ENCODE assay signal across 1 cellular context in genomic region chr17:28750178-28751047, GRCh38.
TF ChIP-seq lines count a peak whose summit lies in the region.

No MANE protein-coding gene starts in this region.

TF ChIP-seq in SK-N-SH, 30 proteins besides CTCF, POLR2A, EP300 and RAD21 (continued from another document):
- peak; percentile 72; the same call in 1 of the 2 replicates for TF ChIP-seq SIN3A (IDR thresholded peaks at IDR 0.05; ENCODE audit: borderline replicate concordance, low read depth, low read length)
- TF ChIP-seq CHD2 (IDR thresholded peaks at IDR 0.05; ENCODE audit: low read length, partially characterized antibody): peak; percentile 78
- peak; percentile 42; the same call in 1 of the 2 replicates for TF ChIP-seq POLR2AphosphoS5 (IDR thresholded peaks at IDR 0.05; ENCODE audit: low read depth, low read length)
- peak; percentile 15; the same call in 1 of the 2 replicates for TF ChIP-seq PBX3 (IDR thresholded peaks at IDR 0.05)
- TF ChIP-seq NRF1 (IDR thresholded peaks at IDR 0.05; ENCODE audit: low read depth, low read length): 0 out of 2 replicates have a peak, but pooled peaks have one; percentile 5
- TF ChIP-seq REST (IDR thresholded peaks at IDR 0.05; ENCODE audit: low read depth, low read length): no peak
- TF ChIP-seq MEF2A (IDR thresholded peaks at IDR 0.05; ENCODE audit: borderline replicate concordance, low read depth): no peak
